Comparison of ENCODE assay signal across 8 cellular contexts in genomic region chr16:1311212-1311737, GRCh38. TPM values are rescaled to one million over a fixed set of nuclear protein-coding genes. Genes with fewer than 3 reads are reported as not detected.
DNase-seq lines count a peak whose midpoint lies in the region; ATAC-seq and TF ChIP-seq lines count a peak whose summit lies in the region.

No MANE protein-coding gene starts in this region.

- intact Hi-C loops in heart right ventricle (cut with DNase I) (loop anchor here in 2 of 10 donors (5.0 to 10.0 kb wide), 3 partner anchors 41 to 101 kb away; partner anchors contain the start of genes GNPTG (in 1 of the 2), TSR3 (in 1 of the 2) and UNKL (in 1 of the 2)), Right ventricle myocardium superior (cut with DNase I) (loop anchor here (1.0 kb wide), 1 partner anchor 20 kb away; no protein-coding TSS in a partner anchor), breast epithelium (cut with DNase I; ENCODE audit: low total_unique reads) (loop anchor here (10.0 kb wide), 1 partner anchor 104 kb away; the partner anchor contains the start of gene UNKL)

- no peaks in the 10 kb centered on the region for H3K9me3 ChIP-seq in heart right ventricle
- no peaks in the 10 kb centered on the region for H3K9me3 ChIP-seq in breast epithelium
- no peaks in the 10 kb centered on the region for H3K9me3 ChIP-seq in mesodermal cell (ENCODE audit: control insufficient read depth, low read length)

- H3K27ac ChIP-seq in heart right ventricle (peak overlapping the region; percentile 69 to 100 (median 84)), breast epithelium (peak overlapping the region; percentile 27 to 48), mesodermal cell (ENCODE audit: low read depth, low read length, severe bottlenecking) (no peak overlapping the region)

- no peak for TF ChIP-seq POLR2A in breast epithelium (IDR thresholded peaks at IDR 0.05)

- H3K36me3 ChIP-seq in heart right ventricle: peaks cover 0 to 44% (median 23%) of the 10 kb centered on the region in 9 donors
- H3K36me3 ChIP-seq in breast epithelium: no peaks in the 10 kb centered on the region
- H3K36me3 ChIP-seq in mesodermal cell (ENCODE audit: control insufficient read depth, insufficient read depth, low read length): peaks cover 49% of the 10 kb centered on the region

- DNase-seq in heart right ventricle (no peak), Right ventricle myocardium superior (no peak), breast epithelium (ENCODE audit: low spot score in 2 of 2) (no peak), SKM-1 treated with dmso at 0.1 percent for 144 hours (lab: John Stamatoyannopoulos, UW; ENCODE audit: unreplicated experiment) (no peak), retina (no peak)

- ATAC-seq in heart right ventricle (peak in 3 of 8 donors; percentile 0 to 3 (median 3)), Right ventricle myocardium superior (ENCODE audit: poor library complexity) (no peak), GM18861 (IDR thresholded peaks at IDR 0.05; ENCODE audit: unreplicated experiment) (no peak), GM21390 (IDR thresholded peaks at IDR 0.05; ENCODE audit: unreplicated experiment) (no peak)

- no peak for TF ChIP-seq CTCF in heart right ventricle (IDR thresholded peaks at IDR 0.05)
- TF ChIP-seq CTCF in breast epithelium (IDR thresholded peaks at IDR 0.05): no peak

- peak overlapping the region; percentile 60 to 99 (median 84) for H3K4me3 ChIP-seq in heart right ventricle
- peak overlapping the region; percentile 75 to 88 (median 78) for H3K4me3 ChIP-seq in breast epithelium
- H3K4me3 ChIP-seq in mesodermal cell (ENCODE audit: extremely low read depth, insufficient read depth, low read length, poor library complexity, severe bottlenecking): peak overlapping the region; percentile 84

- H3K27me3 ChIP-seq in heart right ventricle (no peaks in the 10 kb centered on the region), breast epithelium (no peaks in the 10 kb centered on the region)

- H3K4me1 ChIP-seq in heart right ventricle (peaks cover 21 to 45% (median 35%) of the 10 kb centered on the region in 9 donors), breast epithelium (peaks cover 18% of the 10 kb centered on the region in 2 donors), mesodermal cell (ENCODE audit: control insufficient read depth, insufficient read depth, low read length, poor library complexity, severe bottlenecking) (peaks cover 10% of the 10 kb centered on the region)

- WGBS in heart right ventricle, 2 donors: 11 to 17% methylated on average over 13 of the region's 13 CpGs
- 36 to 52% methylated on average over 8 to 12 of the region's 13 CpGs for WGBS in mesodermal cell (ENCODE audit: insufficient coverage in 2 of 2), 2 experiments

RNA-seq across cellular contexts. Expression of gene UBE2I, which starts 1.8 kb away (rescaled TPM):
- total RNA-seq in heart right ventricle (10 to 100 TPM; 70.6 to 99.8 (median 84.6) TPM), Right ventricle myocardium superior (77.2 TPM), breast epithelium (10 to 100 TPM; 52.5 to 67.8 (median 62.2) TPM)
- polyA plus RNA-seq in heart right ventricle: 10 to 100 TPM; 63.1 to 76.4 TPM
- 175 TPM for polyA plus RNA-seq in mesodermal cell (2013, experiment 1 of 2)
- polyA plus RNA-seq in mesodermal cell (2013, experiment 2 of 2): 181 TPM

RNA-seq across cellular contexts. Expression of gene BAIAP3, which starts 22.2 kb away (rescaled TPM):
- 1 to 10 TPM in 9 of 10 donors, under 1 TPM in 1; 0.37 to 3.8 (median 2.0) TPM for total RNA-seq in heart right ventricle
- polyA plus RNA-seq in heart right ventricle: 1 to 10 TPM; 1.4 to 6.8 TPM
- 3.7 TPM for total RNA-seq in Right ventricle myocardium superior
- 1 to 10 TPM; 2.7 to 8.2 (median 7.3) TPM for total RNA-seq in breast epithelium
- polyA plus RNA-seq in mesodermal cell (2013, experiment 1 of 2): 12.2 TPM
- 9.2 TPM for polyA plus RNA-seq in mesodermal cell (2013, experiment 2 of 2)

RNA-seq across cellular contexts. Expression of gene TSR3, which starts 40.4 kb away (rescaled TPM):
- total RNA-seq in heart right ventricle: 10 to 100 TPM; 41.5 to 63.6 (median 56.0) TPM
- polyA plus RNA-seq in heart right ventricle: 10 to 100 TPM; 43.7 to 83.4 TPM
- 52.6 TPM for total RNA-seq in Right ventricle myocardium superior
- 10 to 100 TPM; 54.4 to 72.3 (median 59.6) TPM for total RNA-seq in breast epithelium
- polyA plus RNA-seq in mesodermal cell (2013, experiment 1 of 2): 53.9 TPM
- polyA plus RNA-seq in mesodermal cell (2013, experiment 2 of 2): 50.1 TPM

RNA-seq across cellular contexts. Expression of gene GNPTG, which starts 40.5 kb away (rescaled TPM):
- 10 to 100 TPM; 24.8 to 43.4 (median 29.9) TPM for total RNA-seq in heart right ventricle
- 10 to 100 TPM; 44.5 to 56.3 TPM for polyA plus RNA-seq in heart right ventricle
- 30.3 TPM for total RNA-seq in Right ventricle myocardium superior
- total RNA-seq in breast epithelium: 10 to 100 TPM; 50.5 to 89.3 (median 58.4) TPM
- 26.0 TPM for polyA plus RNA-seq in mesodermal cell (2013, experiment 1 of 2)
- 24.5 TPM for polyA plus RNA-seq in mesodermal cell (2013, experiment 2 of 2)

RNA-seq across cellular contexts. Expression of gene TPSD1, which starts 55.4 kb away (rescaled TPM):
- under 1 TPM in 3 of 10 donors, not detected in 7; 0.28 to 0.44 (median 0.33) TPM for total RNA-seq in heart right ventricle
- polyA plus RNA-seq in heart right ventricle: under 1 TPM; 0.12 to 0.51 TPM
- total RNA-seq in Right ventricle myocardium superior: 0.51 TPM
- 1 to 10 TPM; 1.6 to 5.9 (median 2.0) TPM for total RNA-seq in breast epithelium
- polyA plus RNA-seq in mesodermal cell (2013, experiment 1 of 2): not detected
- polyA plus RNA-seq in mesodermal cell (2013, experiment 2 of 2): not detected
